In genomic region chr18:6205706-6206105, GRCh38 we compare ENCODE assay signal across 17 cellular contexts.
DNase-seq lines count a peak whose midpoint lies in the region; ATAC-seq and TF ChIP-seq lines count a peak whose summit lies in the region.
"Had no signal": no experiment of that assay in that cellular context is flagged by ENCODE, and none has a peak within 500 bp of the region (broad histone marks: within the 10 kb centered on the region; RNA-seq: fewer than 3 reads in every experiment).

No MANE protein-coding gene starts in this region.

- H3K9me3 ChIP-seq in SK-N-SH: no peaks in the 10 kb centered on the region
- H3K9me3 ChIP-seq: Peyer's patch had no signal

- TF ChIP-seq CTCF in SK-N-SH (IDR thresholded peaks at IDR 0.05) (no peak), brain microvascular endothelial cell (IDR thresholded peaks at IDR 0.05; ENCODE audit: low read depth, low read length, missing control alignments) (no peak)

- H3K4me1 ChIP-seq in SK-N-SH (ENCODE audit: control insufficient read depth in 1 of 2, insufficient read depth in 2 of 2, low read depth in 1 of 2, low read length in 1 of 2): no peaks in the 10 kb centered on the region; a peak in 2 of 4 replicates
- H3K4me1 ChIP-seq: Peyer's patch had no signal

- H3K9me2 ChIP-seq in SK-N-SH: no peaks in the 10 kb centered on the region

- POLR2A ChIA-PET in SK-N-SH (lab: Yijun Ruan, JAX): no interaction called here

- WGBS in SK-N-SH (ENCODE audit: low lambda C conversion rate): 23% methylated on average over 2 of the region's 2 CpGs

- no peak for ATAC-seq in SK-N-SH treated with all-trans-retinoic acid at 6 μM for 48 hours
- no peak for ATAC-seq in HG03135 (IDR thresholded peaks at IDR 0.05; ENCODE audit: unreplicated experiment)
- ATAC-seq: Right ventricle myocardium inferior had no signal

- no peak overlapping the region for H3K9ac ChIP-seq in SK-N-SH
- H3K9ac ChIP-seq: KMS-11 had no signal

- no peak overlapping the region for H3K4me2 ChIP-seq in SK-N-SH
- H3K4me2 ChIP-seq: KMS-11 had no signal

- in situ Hi-C loops in brain microvascular endothelial cell (cut with HindIII; ENCODE audit: low pct_ligation_motif_present, low sequenced_read_pairs): no loop called here

- no peaks in the 10 kb centered on the region for H3F3A ChIP-seq in SK-N-SH (replicated peaks; ENCODE audit: insufficient read depth)

- no peaks in the 10 kb centered on the region for H3K27me3 ChIP-seq in SK-N-SH (ENCODE audit: insufficient read depth)
- no peaks in the 10 kb centered on the region for H3K27me3 ChIP-seq in brain microvascular endothelial cell (replicated peaks)
- H3K27me3 ChIP-seq: Peyer's patch had no signal

- no peak overlapping the region for H3K4me3 ChIP-seq in SK-N-SH (ENCODE audit: low read depth in 2 of 2, low read length in 1 of 2)
- no peak overlapping the region for H3K4me3 ChIP-seq in brain microvascular endothelial cell (ENCODE audit: low read depth, low read length)
- H3K4me3 ChIP-seq: Peyer's patch had no signal

- H4K20me1 ChIP-seq in SK-N-SH (ENCODE audit: insufficient read depth): no peaks in the 10 kb centered on the region

- CTCF ChIA-PET in SK-N-SH (lab: Yijun Ruan, JAX): interaction anchor here (0.6 to 0.9 kb wide), 3 partner anchors 9 to 326 kb away, joined by 3 read pairs; no protein-coding TSS in a partner anchor

- no peaks in the 10 kb centered on the region for H3K79me2 ChIP-seq in SK-N-SH (ENCODE audit: insufficient read depth)

- no peak overlapping the region for H3K27ac ChIP-seq in SK-N-SH (ENCODE audit: low read depth in 2 of 2, low read length in 1 of 2)
- H3K27ac ChIP-seq in brain microvascular endothelial cell: no peak overlapping the region
- H3K27ac ChIP-seq: 22Rv1, KMS-11, Peyer's patch had no signal

- TF ChIP-seq RAD21 in SK-N-SH (IDR thresholded peaks at IDR 0.05; ENCODE audit: low read length): no peak

- no peaks in the 10 kb centered on the region for H3K36me3 ChIP-seq in SK-N-SH (replicated peaks in 1 of 2; ENCODE audit: control insufficient read depth in 1 of 2, insufficient read depth in 2 of 2, low read length in 1 of 2)
- no peaks in the 10 kb centered on the region for H3K36me3 ChIP-seq in brain microvascular endothelial cell (replicated peaks)
- H3K36me3 ChIP-seq: Peyer's patch had no signal

- no peak for TF ChIP-seq EP300 in SK-N-SH (IDR thresholded peaks at IDR 0.05; ENCODE audit: borderline replicate concordance in 1 of 2, low read depth in 1 of 2, low read length in 1 of 2)

- no peak for DNase-seq in SK-N-SH
- DNase-seq in brain microvascular endothelial cell: peak; percentile 25
- DNase-seq in hepatic stellate cell (ENCODE audit: low spot score): peak; percentile 19
- no peak for DNase-seq in GM19240 (ENCODE audit: insufficient read length, low spot score)
- no peak for DNase-seq in NOMO-1 (lab: John Stamatoyannopoulos, UW; ENCODE audit: unreplicated experiment in 2 of 2)
- no peak for DNase-seq in HK-2 (ENCODE audit: unreplicated experiment)
- DNase-seq: C1 segment of cervical spinal cord, DND-41, GF-D8, NCI-H1092 treated with DMSO at 0.1 percent for 48 hours, NCI-H1694, Peyer's patch had no signal

- 0 out of 2 replicates have a peak overlapping the region, but pooled peaks have one; percentile 9 for H2AFZ ChIP-seq in SK-N-SH (ENCODE audit: low read depth)

TF ChIP-seq in SK-N-SH, 30 proteins besides CTCF, POLR2A, EP300 and RAD21 (continues in another document):
- TF ChIP-seq TAF1 (IDR thresholded peaks at IDR 0.05; ENCODE audit: borderline replicate concordance, low read depth, low read length) (no peak), GATA2 (CRISPR knock-in tag; IDR thresholded peaks at IDR 0.05) (no peak), RFX5 (IDR thresholded peaks at IDR 0.05; ENCODE audit: low read length) (no peak), CHD2 (IDR thresholded peaks at IDR 0.05; ENCODE audit: low read length, partially characterized antibody) (no peak), IRF3 (IDR thresholded peaks at IDR 0.05; ENCODE audit: low read depth, low read length) (no peak), RCOR1 (IDR thresholded peaks at IDR 0.05; ENCODE audit: low read length) (no peak), MEF2A (IDR thresholded peaks at IDR 0.05; ENCODE audit: borderline replicate concordance, low read depth) (no peak), TEAD4 (IDR thresholded peaks at IDR 0.05; ENCODE audit: borderline replicate concordance, insufficient read depth) (no peak), YY1 (IDR thresholded peaks at IDR 0.05; ENCODE audit: low read depth) (no peak), FOXM1 (IDR thresholded peaks at IDR 0.05; ENCODE audit: low read depth) (no peak), EZH2phosphoT487 (IDR thresholded peaks at IDR 0.05; ENCODE audit: borderline replicate concordance, low read depth) (no peak), POLR2AphosphoS5 (IDR thresholded peaks at IDR 0.05; ENCODE audit: low read depth, low read length) (no peak), NRF1 (IDR thresholded peaks at IDR 0.05; ENCODE audit: low read depth, low read length) (no peak)
- TF ChIP-seq, protein P1, sequence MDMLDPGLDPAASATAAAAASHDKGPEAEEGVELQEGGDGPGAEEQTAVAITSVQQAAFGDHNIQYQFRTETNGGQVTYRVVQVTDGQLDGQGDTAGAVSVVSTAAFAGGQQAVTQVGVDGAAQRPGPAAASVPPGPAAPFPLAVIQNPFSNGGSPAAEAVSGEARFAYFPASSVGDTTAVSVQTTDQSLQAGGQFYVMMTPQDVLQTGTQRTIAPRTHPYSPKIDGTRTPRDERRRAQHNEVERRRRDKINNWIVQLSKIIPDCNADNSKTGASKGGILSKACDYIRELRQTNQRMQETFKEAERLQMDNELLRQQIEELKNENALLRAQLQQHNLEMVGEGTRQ (IDR thresholded peaks at IDR 0.05; ENCODE audit: borderline replicate concordance, low read depth, low read length): no peak

TF ChIP-seq in SK-N-SH treated with all-trans-retinoic acid at 6 μM for 48 hours, 23 proteins besides CTCF, POLR2A, EP300 and RAD21 (continues in another document):
- no peak for TF ChIP-seq ZNF8 (CRISPR knock-in tag; IDR thresholded peaks at IDR 0.05)
- no peak for TF ChIP-seq OSR1 (CRISPR knock-in tag; IDR thresholded peaks at IDR 0.05)
- no peak for TF ChIP-seq TOX (CRISPR knock-in tag; IDR thresholded peaks at IDR 0.05; ENCODE audit: borderline replicate concordance)
- TF ChIP-seq ZNF565 (CRISPR knock-in tag; conservative IDR thresholded peaks at IDR 0.05; ENCODE audit: low read depth): no peak
- no peak for TF ChIP-seq CSRNP3 (CRISPR knock-in tag; IDR thresholded peaks at IDR 0.05)
- no peak for TF ChIP-seq ZNF70 (CRISPR knock-in tag; IDR thresholded peaks at IDR 0.05)
- no peak for TF ChIP-seq ARNTL (CRISPR knock-in tag; IDR thresholded peaks at IDR 0.05; ENCODE audit: borderline replicate concordance, low read depth)
- TF ChIP-seq PPARA (CRISPR knock-in tag; IDR thresholded peaks at IDR 0.05; ENCODE audit: borderline replicate concordance): no peak
- TF ChIP-seq ZFP30 (CRISPR knock-in tag; IDR thresholded peaks at IDR 0.05): no peak
- TF ChIP-seq GLIS3 (CRISPR knock-in tag; IDR thresholded peaks at IDR 0.05): no peak
- TF ChIP-seq CREB5 (CRISPR knock-in tag; IDR thresholded peaks at IDR 0.05; ENCODE audit: low read depth): no peak
- TF ChIP-seq RARB (CRISPR knock-in tag; IDR thresholded peaks at IDR 0.05): no peak
- TF ChIP-seq TSHZ2 (CRISPR knock-in tag; IDR thresholded peaks at IDR 0.05): no peak

Comparison
In these comparisons a context has a peak if more than half of its experiments do, and no peak if none do; other contexts are left out.
1. DNase-seq: peak in brain microvascular endothelial cell (single experiment) and hepatic stellate cell (single experiment); none in SK-N-SH (single experiment), GM19240 (single experiment), NOMO-1 (0 of 2) and HK-2 (single experiment).